ENCODE assay signal across 22 cellular contexts in the genomic region with DNA sequence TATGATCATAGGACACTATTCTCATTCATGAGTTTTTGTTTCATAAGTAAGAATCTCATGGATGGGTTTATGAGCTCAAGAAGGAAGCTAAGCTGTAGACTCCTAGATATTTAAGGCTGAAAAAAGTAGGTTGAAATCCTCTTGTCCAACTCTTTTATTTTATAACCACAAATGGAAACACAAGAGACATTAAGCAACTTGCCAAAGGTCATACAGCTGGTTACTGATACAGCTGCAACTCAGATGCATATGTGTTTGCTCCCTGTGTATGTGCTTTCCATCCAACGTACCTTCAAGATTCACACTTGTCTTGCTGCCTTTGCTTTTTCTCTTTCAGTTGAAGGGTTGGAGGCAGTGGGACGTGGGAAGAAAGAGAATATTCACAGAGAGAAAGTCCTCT.
DNase-seq lines count a peak whose midpoint lies in the region; ATAC-seq, FAIRE-seq and TF ChIP-seq lines count a peak whose summit lies in the region.
"Had no signal": no experiment of that assay in that cellular context is flagged by ENCODE, and none has a peak within 500 bp of the region (broad histone marks: within the 10 kb centered on the region; RNA-seq: fewer than 3 reads in every experiment).

No MANE protein-coding gene starts in this region.

- H3K9me3 Mint-ChIP-seq in chondrocyte (ENCODE audit: low read depth), result no peaks in the 10 kb centered on the region
- no peaks in the 10 kb centered on the region for H3K9me3 Mint-ChIP-seq in CD4-positive, alpha-beta T cell
- H3K9me3 Mint-ChIP-seq: activated B cell treated with CpG ODN at 0.5 μM for 24 hours; activated T-cell treated with anti-CD3 and anti-CD28 coated beads, Interleukin-2, amount 50 U/mL, for 4 hours; T-helper 2 cell treated with Interferon-gamma antibody and Interleukin-4, amounts not matched to agents 5 μg/mL and 100 μg/mL, for 36 hours had no signal

- POLR2A ChIA-PET in CD4-positive, alpha-beta T cell (lab: Charles Lee), result no interaction called here

- H3K4me1 ChIP-seq in mesendoderm (ENCODE audit: control insufficient read depth, low read depth, low read length), result peaks cover 13% of the 10 kb centered on the region
- H3K4me1 ChIP-seq: colonic mucosa, foreskin keratinocyte, pancreas had no signal

- H3K56ac ChIP-seq in mesendoderm (ENCODE audit: low read length), result no peak overlapping the region

- DNase-seq in RPMI7951 (ENCODE audit: low read depth) (peak; percentile 53), chondrocyte (ENCODE audit: low spot score) (no peak), mesendoderm (no peak), NCI-H2081 (lab: John Stamatoyannopoulos, UW) (no peak), NOMO-1 treated with dmso at 0.1 percent for 144 hours (lab: John Stamatoyannopoulos, UW; ENCODE audit: unreplicated experiment) (no peak), RCC 7860 (ENCODE audit: low spot score) (no peak)
- no peak for DNase-seq in CD4-positive, alpha-beta T cell
- DNase-seq: activated B cell treated with CpG ODN at 0.5 μM for 24 hours; activated naive CD4-positive, alpha-beta T cell treated with anti-CD3 and anti-CD28 coated beads, Interleukin-2, amount 50 U/mL, for 16 hours; activated T-cell treated with anti-CD3 and anti-CD28 coated beads, Interleukin-2, amount 50 U/mL, for 4 hours; colonic mucosa; H7; Karpas-422; kidney; naive B cell; NCI-H1092; NCI-H446; pancreas had no signal

- no peak overlapping the region for H4K8ac ChIP-seq in mesendoderm (ENCODE audit: low read depth, low read length)

- no peak overlapping the region for H4K5ac ChIP-seq in mesendoderm (ENCODE audit: low read length)

- no peak overlapping the region for H3K9ac ChIP-seq in mesendoderm (ENCODE audit: low read length)

- H3K4me1 Mint-ChIP-seq in chondrocyte (ENCODE audit: low read depth), result peaks cover 38% of the 10 kb centered on the region
- no peaks in the 10 kb centered on the region for H3K4me1 Mint-ChIP-seq in CD4-positive, alpha-beta T cell (ENCODE audit: low read depth)
- H3K4me1 Mint-ChIP-seq: activated B cell treated with CpG ODN at 0.5 μM for 24 hours, naive B cell had no signal

- H3K27me3 Mint-ChIP-seq in chondrocyte (ENCODE audit: low read depth), result no peaks in the 10 kb centered on the region
- peaks cover 30% of the 10 kb centered on the region for H3K27me3 Mint-ChIP-seq in CD4-positive, alpha-beta T cell

- H3K36me3 ChIP-seq in mesendoderm (ENCODE audit: control insufficient read depth, insufficient read depth, low read length), result no peaks in the 10 kb centered on the region
- H3K36me3 ChIP-seq: colonic mucosa, pancreas had no signal

- H2BK120ac ChIP-seq in mesendoderm (ENCODE audit: low read depth, low read length), result peak overlapping the region; percentile 88

- no peak for ATAC-seq in CD4-positive, alpha-beta T cell (ENCODE audit: poor library complexity)
- ATAC-seq: activated T-cell treated with anti-CD3 and anti-CD28 coated beads, Interleukin-2, amount 50 U/mL, for 4 hours; Panc1 had no signal

- H3K23ac ChIP-seq in mesendoderm (ENCODE audit: low read length), result no peak overlapping the region

- no peak overlapping the region for H3K4me3 ChIP-seq in mesendoderm (ENCODE audit: low read length)
- H3K4me3 ChIP-seq: colonic mucosa, pancreas had no signal

- no peaks in the 10 kb centered on the region for H3K36me3 Mint-ChIP-seq in chondrocyte (ENCODE audit: low read depth)
- no peaks in the 10 kb centered on the region for H3K36me3 Mint-ChIP-seq in CD4-positive, alpha-beta T cell (ENCODE audit: low read depth)
- H3K36me3 Mint-ChIP-seq: naive B cell had no signal

- no peaks in the 10 kb centered on the region for H3K27me3 ChIP-seq in mesendoderm (ENCODE audit: insufficient read depth, low read length, poor library complexity)
- no peaks in the 10 kb centered on the region for H3K27me3 ChIP-seq in CD4-positive, alpha-beta T cell (ENCODE audit: control insufficient read depth, insufficient read depth, low read length)
- H3K27me3 ChIP-seq: colonic mucosa, foreskin keratinocyte, pancreas had no signal

- intact Hi-C loops in CD4-positive, alpha-beta T cell (cut with DNase I, micrococcal nuclease), result no loop called here

- H3K79me1 ChIP-seq in mesendoderm (ENCODE audit: low read length), result no peaks in the 10 kb centered on the region

- TF ChIP-seq CTCF in C4-2B (conservative IDR thresholded peaks at IDR 0.05) (no peak), chondrocyte (IDR thresholded peaks at IDR 0.05) (no peak)
- TF ChIP-seq CTCF in CD4-positive, alpha-beta T cell (IDR thresholded peaks at IDR 0.05), result no peak

- H3K27ac Mint-ChIP-seq in chondrocyte (ENCODE audit: unreplicated experiment), result peak overlapping the region; percentile 88
- H3K27ac Mint-ChIP-seq in CD4-positive, alpha-beta T cell, result no peak overlapping the region
- H3K27ac Mint-ChIP-seq: activated B cell treated with CpG ODN at 0.5 μM for 24 hours, naive B cell had no signal

- no peak overlapping the region for H3K4me3 Mint-ChIP-seq in chondrocyte (ENCODE audit: unreplicated experiment)
- H3K4me3 Mint-ChIP-seq in CD4-positive, alpha-beta T cell, result no peak overlapping the region
- H3K4me3 Mint-ChIP-seq: activated B cell treated with CpG ODN at 0.5 μM for 24 hours; activated T-cell treated with anti-CD3 and anti-CD28 coated beads, Interleukin-2, amount 50 U/mL, for 4 hours; naive B cell; T-helper 2 cell treated with Interferon-gamma antibody and Interleukin-4, amounts not matched to agents 5 μg/mL and 100 μg/mL, for 36 hours had no signal

- no peak overlapping the region for H3K4me2 ChIP-seq in mesendoderm (ENCODE audit: low read length)

- no peaks in the 10 kb centered on the region for H3K79me2 ChIP-seq in mesendoderm (ENCODE audit: control insufficient read depth, insufficient read depth, low read length)

- no peak overlapping the region for H2BK5ac ChIP-seq in mesendoderm (ENCODE audit: low read length)

- H2AK5ac ChIP-seq in mesendoderm (ENCODE audit: low read length), result no peak overlapping the region

- FAIRE-seq in RCC 7860 (lab: Jason Lieb, UNC), result no peak
- FAIRE-seq: kidney, pancreas had no signal

- no peak overlapping the region for H3K4ac ChIP-seq in mesendoderm (ENCODE audit: low read depth, low read length)

- WGBS in mesendoderm (ENCODE audit: extremely low coverage, insufficient coverage, low lambda C conversion rate), result no CpG with 5 or more reads among the region's 2 CpGs

- CTCF ChIA-PET in CD4-positive, alpha-beta T cell (lab: Charles Lee), result no interaction called here

- no peaks in the 10 kb centered on the region for H3K9me3 ChIP-seq in CD4-positive, alpha-beta T cell (ENCODE audit: control insufficient read depth, low read length)
- H3K9me3 ChIP-seq: colonic mucosa, pancreas had no signal

- peak overlapping the region; percentile 50; the same call in 1 of the 2 replicates for H3K27ac ChIP-seq in C4-2B
- H3K27ac ChIP-seq in mesendoderm (ENCODE audit: low read depth, low read length), result no peak overlapping the region
- no peak overlapping the region for H3K27ac ChIP-seq in CD4-positive, alpha-beta T cell (ENCODE audit: low read depth, low read length)
- H3K27ac ChIP-seq: colonic mucosa, foreskin keratinocyte, pancreas had no signal

- H2BK15ac ChIP-seq in mesendoderm (replicated peaks; ENCODE audit: low read depth), result peak overlapping the region; percentile 85

- H3K18ac ChIP-seq in mesendoderm (ENCODE audit: low read length), result peak overlapping the region; percentile 39
